In genomic region chr14:91946313-91947195, GRCh38 we compare ENCODE assay signal across 9 cellular contexts. TPM values are rescaled to one million over a fixed set of nuclear protein-coding genes. Genes with fewer than 3 reads are reported as not detected.
DNase-seq lines count a peak whose midpoint lies in the region; ATAC-seq and TF ChIP-seq lines count a peak whose summit lies in the region.
"Had no signal": no experiment of that assay in that cellular context is flagged by ENCODE, and none has a peak within 500 bp of the region (broad histone marks: within the 10 kb centered on the region; RNA-seq: fewer than 3 reads in every experiment).

No MANE protein-coding gene starts in this region.

- no peaks in the 10 kb centered on the region for H3K9me3 Mint-ChIP-seq in activated T-cell treated with anti-CD3 and anti-CD28 coated beads, Interleukin-2, amount 50 U/mL, for 24 hours
- no peaks in the 10 kb centered on the region for H3K9me3 Mint-ChIP-seq in central memory CD8-positive, alpha-beta T cell
- no peaks in the 10 kb centered on the region for H3K9me3 Mint-ChIP-seq in type B pancreatic cell

- no peak for ATAC-seq in central memory CD8-positive, alpha-beta T cell (replicated peaks; ENCODE audit: extremely low read depth, poor library complexity, severe bottlenecking)
- ATAC-seq in lung (ENCODE audit: insufficient read depth, low FRiP score): no peak
- no peak for ATAC-seq in GM18502 (IDR thresholded peaks at IDR 0.05; ENCODE audit: poor library complexity, unreplicated experiment)
- no peak for ATAC-seq in GM21717 (IDR thresholded peaks at IDR 0.05; ENCODE audit: unreplicated experiment)

- peaks cover 0 to 2% of the 10 kb centered on the region in 2 donors for H3K4me1 ChIP-seq in lung (ENCODE audit: control insufficient read depth in 2 of 2, insufficient read depth in 2 of 2, low read length in 2 of 2)
- H3K4me1 ChIP-seq: foreskin keratinocyte had no signal

- 35 to 37% methylated on average over 20 of the region's 20 CpGs for WGBS in lung, 2 donors

- no peak overlapping the region for H3K27ac Mint-ChIP-seq in activated T-cell treated with anti-CD3 and anti-CD28 coated beads, Interleukin-2, amount 50 U/mL, for 24 hours
- H3K27ac Mint-ChIP-seq in central memory CD8-positive, alpha-beta T cell (ENCODE audit: low read depth): no peak overlapping the region
- peak overlapping the region; percentile 35 for H3K27ac Mint-ChIP-seq in type B pancreatic cell

- H3K4me3 Mint-ChIP-seq in activated T-cell treated with anti-CD3 and anti-CD28 coated beads, Interleukin-2, amount 50 U/mL, for 24 hours: peak overlapping the region; percentile 78
- peak overlapping the region; percentile 76 for H3K4me3 Mint-ChIP-seq in central memory CD8-positive, alpha-beta T cell
- peak overlapping the region; percentile 89 for H3K4me3 Mint-ChIP-seq in type B pancreatic cell

- H3K27ac ChIP-seq in lung (ENCODE audit: low read depth in 1 of 2, low read length in 1 of 2): peak overlapping the region in 1 of 2 donors; percentile 59
- H3K27ac ChIP-seq: foreskin keratinocyte had no signal

- TF ChIP-seq CTCF in lung (IDR thresholded peaks at IDR 0.05; ENCODE audit: control extremely low read depth, extremely low read depth): no peak
- TF ChIP-seq CTCF in type B pancreatic cell (conservative IDR thresholded peaks at IDR 0.05): no peak

- peaks cover 15% of the 10 kb centered on the region for H3K4me1 Mint-ChIP-seq in activated T-cell treated with anti-CD3 and anti-CD28 coated beads, Interleukin-2, amount 50 U/mL, for 24 hours (ENCODE audit: low read depth)
- H3K4me1 Mint-ChIP-seq in central memory CD8-positive, alpha-beta T cell: peaks cover 16% of the 10 kb centered on the region
- H3K4me1 Mint-ChIP-seq in type B pancreatic cell (ENCODE audit: unreplicated experiment): peaks cover 11% of the 10 kb centered on the region

- H3K9me3 ChIP-seq in lung (ENCODE audit: control insufficient read depth in 2 of 2, insufficient read depth in 1 of 2, low read length in 1 of 2): no peaks in the 10 kb centered on the region

- H3K27me3 ChIP-seq in lung (ENCODE audit: control insufficient read depth, insufficient read depth): no peaks in the 10 kb centered on the region

- H3K27me3 Mint-ChIP-seq in activated T-cell treated with anti-CD3 and anti-CD28 coated beads, Interleukin-2, amount 50 U/mL, for 24 hours: peaks cover 46% of the 10 kb centered on the region
- peaks cover 47% of the 10 kb centered on the region for H3K27me3 Mint-ChIP-seq in central memory CD8-positive, alpha-beta T cell
- peaks cover 45% of the 10 kb centered on the region for H3K27me3 Mint-ChIP-seq in type B pancreatic cell

- DNase-seq in activated T-cell treated with anti-CD3 and anti-CD28 coated beads, Interleukin-2, amount 50 U/mL, for 24 hours: no peak
- DNase-seq in activated T-cell treated with anti-CD3 and anti-CD28 coated beads for 4 hours (no peak), lung (ENCODE audit: low spot score) (no peak), type B pancreatic cell (ENCODE audit: extremely low spot score, unreplicated experiment) (no peak), ureter (ENCODE audit: low spot score) (no peak)
- DNase-seq in central memory CD8-positive, alpha-beta T cell (ENCODE audit: low spot score in 2 of 2): no peak

- no peaks in the 10 kb centered on the region for H3K36me3 Mint-ChIP-seq in activated T-cell treated with anti-CD3 and anti-CD28 coated beads, Interleukin-2, amount 50 U/mL, for 24 hours (ENCODE audit: low read depth)
- H3K36me3 Mint-ChIP-seq in central memory CD8-positive, alpha-beta T cell (ENCODE audit: insufficient read depth): peaks cover 2% of the 10 kb centered on the region
- no peaks in the 10 kb centered on the region for H3K36me3 Mint-ChIP-seq in type B pancreatic cell

- no peaks in the 10 kb centered on the region for H3K36me3 ChIP-seq in lung (ENCODE audit: control insufficient read depth in 2 of 2, insufficient read depth in 2 of 2, low read length in 2 of 2)

- H3K4me3 ChIP-seq in lung: peak overlapping the region; percentile 38

RNA-seq across cellular contexts. Expression of gene FBLN5, which starts 0.9 kb away (rescaled TPM):
- total RNA-seq in lung (10 to 100 TPM; 79.4 to 83.0 TPM), type B pancreatic cell (ENCODE audit: low replicate concordance) (1.9 and 14.1 TPM in 2 replicates), ureter (39.4 TPM)
- polyA plus RNA-seq in lung: 10 to 100 TPM; 43.1 to 64.7 TPM
